ENCODE assay signal across 8 cellular contexts in the genomic region with DNA sequence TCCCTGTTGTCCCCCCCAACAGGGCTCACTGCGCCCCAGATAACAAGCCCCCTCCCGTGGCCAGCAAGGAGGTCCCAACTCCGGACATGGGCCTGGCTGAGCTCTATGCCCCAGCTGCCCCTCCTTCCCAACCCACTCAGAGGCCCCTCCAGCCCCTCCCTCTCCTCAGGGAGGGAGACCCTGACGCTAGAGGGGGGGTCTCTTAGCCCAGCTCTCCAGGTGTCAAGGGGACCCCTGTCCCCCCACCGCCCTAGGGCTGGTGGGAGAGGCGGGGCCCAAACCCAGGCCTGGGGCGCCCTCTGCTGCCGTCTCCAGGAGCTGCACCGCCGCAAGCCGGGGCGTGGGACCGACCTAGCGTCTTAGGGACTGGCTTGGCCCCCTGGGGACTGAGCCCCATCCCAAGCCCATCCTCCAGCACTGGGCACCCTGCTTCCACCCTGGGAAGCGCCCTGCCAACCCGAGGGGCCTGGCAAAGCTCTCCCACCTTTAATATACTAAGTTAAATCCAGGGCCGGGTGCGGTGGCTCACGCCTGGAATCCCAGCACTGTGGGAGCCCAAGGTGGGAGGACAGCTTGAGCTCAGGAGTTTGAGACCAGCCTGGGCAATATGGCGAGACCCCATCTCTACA. TPM values are rescaled to one million over a fixed set of nuclear protein-coding genes. Genes with fewer than 3 reads are reported as not detected.
DNase-seq lines count a peak whose midpoint lies in the region; FAIRE-seq and TF ChIP-seq lines count a peak whose summit lies in the region.

No MANE protein-coding gene starts in this region.

- 16% methylated on average over 17 of the region's 20 CpGs for WGBS in hepatocyte (ENCODE audit: low lambda C conversion rate, missing lambda C conversion rate)

- POLR2A ChIA-PET in A673 (lab: Charles Lee; ENCODE audit: low non-redundant PET), result interaction anchor here (0.6 kb wide), 1 partner anchor 70 kb away, joined by 3 read pairs; no protein-coding TSS in a partner anchor

- H3K4me3 ChIP-seq in A673 (ENCODE audit: low read depth, low read length, poor library complexity, severe bottlenecking) (no peak overlapping the region), SU-DHL-6 (ENCODE audit: insufficient read depth, low read length, poor library complexity, severe bottlenecking) (no peak overlapping the region), hepatocyte (no peak overlapping the region)

- H3K79me2 ChIP-seq in SU-DHL-6 (ENCODE audit: insufficient read depth, low read length), result no peaks in the 10 kb centered on the region
- H3K79me2 ChIP-seq in hepatocyte, result no peaks in the 10 kb centered on the region

- H3K36me3 ChIP-seq in A673 (ENCODE audit: insufficient read depth, low read length, poor library complexity, severe bottlenecking) (no peaks in the 10 kb centered on the region), SU-DHL-6 (ENCODE audit: low read length) (no peaks in the 10 kb centered on the region), hepatocyte (replicated peaks; ENCODE audit: insufficient read depth, low read depth) (no peaks in the 10 kb centered on the region)

- H3K9me2 ChIP-seq in SU-DHL-6 (replicated peaks; ENCODE audit: insufficient read depth, low read length), result no peaks in the 10 kb centered on the region
- no peaks in the 10 kb centered on the region for H3K9me2 ChIP-seq in hepatocyte (replicated peaks; ENCODE audit: insufficient read depth)

- no peak overlapping the region for H3K9ac ChIP-seq in SU-DHL-6 (ENCODE audit: low read length)

- intact Hi-C loops in A673 (cut with micrococcal nuclease; ENCODE audit: unreplicated experiment), result no loop called here

- no peak overlapping the region for H3K4me2 ChIP-seq in SU-DHL-6 (ENCODE audit: low read depth, low read length, poor library complexity, severe bottlenecking)
- H3K4me2 ChIP-seq in hepatocyte, result peak overlapping the region; percentile 90

- no peak for FAIRE-seq in GM19239 (lab: Jason Lieb, UNC)

- H2AFZ ChIP-seq in SU-DHL-6 (ENCODE audit: low read depth, low read length, severe bottlenecking) (no peak overlapping the region), hepatocyte (no peak overlapping the region)

- H4K20me1 ChIP-seq in SU-DHL-6 (ENCODE audit: low read depth, low read length), result no peaks in the 10 kb centered on the region
- H4K20me1 ChIP-seq in hepatocyte (ENCODE audit: insufficient read depth, poor library complexity, severe bottlenecking), result no peaks in the 10 kb centered on the region

- no TSS peak for BruUV-seq in A673 (replicated peaks; lab: Mats Ljungman, UMichigan)

- peak; percentile 92 for TF ChIP-seq CTCF in A673 (conservative IDR thresholded peaks at IDR 0.05; ENCODE audit: low read depth, low read length)
- TF ChIP-seq CTCF in SU-DHL-6 (IDR thresholded peaks at IDR 0.05; ENCODE audit: insufficient read depth, low read length, poor library complexity, severe bottlenecking), result peak; percentile 78
- TF ChIP-seq CTCF in hepatocyte (IDR thresholded peaks at IDR 0.05; ENCODE audit: poor library complexity), result peak; percentile 84

- CTCF ChIA-PET in A673 (lab: Charles Lee), result interaction anchor here (0.7 kb wide), 1 partner anchor 135 kb away, joined by 3 read pairs; no protein-coding TSS in a partner anchor

- H3K27me3 ChIP-seq in A673 (replicated peaks; ENCODE audit: insufficient read depth, low read depth, low read length, poor library complexity) (peaks cover 44% of the 10 kb centered on the region), SU-DHL-6 (ENCODE audit: low read length) (no peaks in the 10 kb centered on the region), hepatocyte (peaks cover 42% of the 10 kb centered on the region)

- H3K9me3 ChIP-seq in A673 (ENCODE audit: low read depth, low read length, poor library complexity, severe bottlenecking) (no peaks in the 10 kb centered on the region), SU-DHL-6 (ENCODE audit: insufficient read depth, low read length) (no peaks in the 10 kb centered on the region), hepatocyte (ENCODE audit: low read depth) (no peaks in the 10 kb centered on the region)

- H3F3A ChIP-seq in SU-DHL-6 (ENCODE audit: insufficient read depth), result peaks cover 8% of the 10 kb centered on the region

- H3K4me1 ChIP-seq in A673 (ENCODE audit: insufficient read depth, low read length, poor library complexity, severe bottlenecking) (peaks cover 12% of the 10 kb centered on the region), hepatocyte (ENCODE audit: insufficient read depth) (peaks cover 9% of the 10 kb centered on the region)

- in situ Hi-C loops in G401 (cut with HindIII; ENCODE audit: low sequenced_read_pairs), result no loop called here

- no peak overlapping the region for H3K27ac ChIP-seq in A673 (ENCODE audit: low read depth, low read length, poor library complexity, severe bottlenecking)
- H3K27ac ChIP-seq in SU-DHL-6 (ENCODE audit: low read depth, low read length), result no peak overlapping the region
- H3K27ac ChIP-seq in hepatocyte, result no peak overlapping the region

- DNase-seq in A673 (ENCODE audit: low spot score), result peak; percentile 74
- peak; percentile 97 for DNase-seq in GM19239 (ENCODE audit: insufficient read length, low spot score)
- peak; percentile 36 for DNase-seq in activated naive CD8-positive, alpha-beta T cell treated with anti-CD3 and anti-CD28 coated beads, Interleukin-2, amount 50 U/mL, for 16 hours (ENCODE audit: low read depth, low spot score)
- DNase-seq in hepatocyte (ENCODE audit: low spot score), result peak; percentile 74
- peak; percentile 74 to 82 for DNase-seq in stimulated activated CD4-positive, alpha-beta T cell treated with anti-CD3 and anti-CD28 coated beads, Interleukin-2, amount 100 ng/mL, for 48 hours
- DNase-seq in NCI-H2107 (lab: John Stamatoyannopoulos, UW), result no peak
- DNase-seq in G401 (ENCODE audit: low spot score), result no peak

RNA-seq across cellular contexts. Expression of a gene that starts 1.4 kb away (rescaled TPM):
- not detected in 2 replicates for total RNA-seq in A673 (2021)
- total RNA-seq in hepatocyte, result 0.30 and 0.64 TPM in 2 replicates
- 0.48 and 0.49 TPM in 2 replicates for polyA plus RNA-seq in hepatocyte
- 0.74 and 3.5 TPM in 2 replicates for total RNA-seq in G401 (2014; rRNA removed; shearing (Covaris generic))

RNA-seq across cellular contexts. Expression of a gene that starts 17.5 kb away (rescaled TPM):
- 109 and 116 TPM in 2 replicates for total RNA-seq in A673 (2021)
- 57.8 and 60.0 TPM in 2 replicates for total RNA-seq in hepatocyte
- polyA plus RNA-seq in hepatocyte, result 160 and 169 TPM in 2 replicates
- total RNA-seq in G401 (2014; rRNA removed; shearing (Covaris generic)), result 176 and 280 TPM in 2 replicates

RNA-seq across cellular contexts. Expression of a gene that starts 19.3 kb away (rescaled TPM):
- 151 and 170 TPM in 2 replicates for total RNA-seq in A673 (2021)
- total RNA-seq in hepatocyte, result 108 and 169 TPM in 2 replicates
- 311 and 383 TPM in 2 replicates for polyA plus RNA-seq in hepatocyte
- 131 and 142 TPM in 2 replicates for total RNA-seq in G401 (2014; rRNA removed; shearing (Covaris generic))

RNA-seq across cellular contexts. Expression of a gene that starts 19.7 kb away (rescaled TPM):
- total RNA-seq in A673 (2021) (not detected in 2 replicates), hepatocyte (not detected in 2 replicates)
- not detected in 2 replicates for polyA plus RNA-seq in hepatocyte
- total RNA-seq in G401 (2014; rRNA removed; shearing (Covaris generic)), result not detected in 2 replicates

RNA-seq across cellular contexts. Expression of a gene that starts 24.8 kb away (rescaled TPM):
- total RNA-seq in A673 (2021) (112 and 146 TPM in 2 replicates), hepatocyte (88.5 and 115 TPM in 2 replicates)
- polyA plus RNA-seq in hepatocyte, result 229 and 247 TPM in 2 replicates
- total RNA-seq in G401 (2014; rRNA removed; shearing (Covaris generic)), result 245 and 296 TPM in 2 replicates

Comparison
In these comparisons a context has a peak if more than half of its experiments do, and no peak if none do; other contexts are left out.
1. DNase-seq: peak in A673 (single experiment), GM19239 (single experiment), activated naive CD8-positive, alpha-beta T cell treated with anti-CD3 and anti-CD28 coated beads, Interleukin-2, amount 50 U/mL, for 16 hours (single experiment), hepatocyte (single experiment) and stimulated activated CD4-positive, alpha-beta T cell treated with anti-CD3 and anti-CD28 coated beads, Interleukin-2, amount 100 ng/mL, for 48 hours (2 of 2); none in NCI-H2107 (single experiment) and G401 (single experiment).
2. Peak in every context shown above with its lines, with median percentiles within 50 percentile points of each other: CTCF ChIP-seq.